ENCODE assay signal across 21 cellular contexts in the genomic region with DNA sequence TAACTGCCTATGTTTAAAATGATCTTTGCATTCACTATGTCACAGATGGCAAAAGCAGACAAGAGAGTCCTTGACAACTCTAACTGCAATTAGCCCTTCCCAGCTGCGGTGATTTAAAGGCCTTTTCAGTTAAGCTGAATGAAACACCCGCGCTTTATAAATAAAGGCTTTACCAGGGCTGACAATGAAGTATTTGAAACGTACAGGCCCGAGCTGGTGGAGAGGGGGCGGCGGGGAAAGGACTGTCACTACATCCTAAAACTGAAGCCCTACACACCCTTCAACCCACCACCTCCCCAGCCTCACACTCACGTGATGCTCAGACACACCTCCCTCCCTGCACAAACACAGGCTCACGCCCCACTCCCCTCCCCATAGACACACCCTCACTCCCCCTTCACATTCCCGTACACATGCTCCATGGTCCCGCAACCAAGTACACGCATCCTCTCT. TPM values are rescaled to one million over a fixed set of nuclear protein-coding genes. Genes with fewer than 3 reads are reported as not detected.
A peak's percentile ranks its signal among the peaks of the same experiment; 100 is the strongest.
DNase-seq lines count a peak whose midpoint lies in the region; ATAC-seq lines count a peak whose summit lies in the region.
"Had no signal": no experiment of that assay in that cellular context is flagged by ENCODE, and none has a peak within 500 bp of the region (broad histone marks: within the 10 kb centered on the region; RNA-seq: fewer than 3 reads in every experiment).

No MANE protein-coding gene starts in this region.

- H3K27me3 Mint-ChIP-seq in activated CD4-positive, alpha-beta memory T cell treated with anti-CD3 and anti-CD28 coated beads, Interleukin-2, amount 10 ng/mL, durations not matched to agents 7 days and 5 days: no peaks in the 10 kb centered on the region

- no peak overlapping the region for H3K27ac Mint-ChIP-seq in activated CD4-positive, alpha-beta memory T cell treated with anti-CD3 and anti-CD28 coated beads, Interleukin-2, amount 10 ng/mL, durations not matched to agents 7 days and 5 days
- H3K27ac Mint-ChIP-seq: activated CD8-positive, alpha-beta T cell treated with anti-CD3 and anti-CD28 coated beads, Interleukin-2, amount 10 ng/mL, durations not matched to agents 7 days and 5 days; activated naive CD8-positive, alpha-beta T cell treated with anti-CD3 and anti-CD28 coated beads, Interleukin-2, amount 50 U/mL, for 24 hours; activated T-helper 1 cell treated with anti-CD3 and anti-CD28 coated beads, Interleukin-12 subunit alpha, Interleukin-12 subunit beta, Interleukin-2, Interleukin-4 antibody, amounts not matched to agents 30 ng/mL and 10 ng/mL and 1 ng/mL, durations not matched to agents 14 hours and 24 hours and 36 hours; CD14-positive monocyte; effector memory CD8-positive, alpha-beta T cell; naive thymus-derived CD4-positive, alpha-beta T cell had no signal

- no peaks in the 10 kb centered on the region for H3K36me3 Mint-ChIP-seq in activated CD4-positive, alpha-beta memory T cell treated with anti-CD3 and anti-CD28 coated beads, Interleukin-2, amount 10 ng/mL, durations not matched to agents 7 days and 5 days (ENCODE audit: low read depth)
- H3K36me3 Mint-ChIP-seq: CD14-positive monocyte; naive thymus-derived CD4-positive, alpha-beta T cell had no signal

- no peak overlapping the region for H3K4me3 Mint-ChIP-seq in activated CD4-positive, alpha-beta memory T cell treated with anti-CD3 and anti-CD28 coated beads, Interleukin-2, amount 10 ng/mL, durations not matched to agents 7 days and 5 days
- H3K4me3 Mint-ChIP-seq: activated CD8-positive, alpha-beta T cell treated with anti-CD3 and anti-CD28 coated beads, Interleukin-2, amount 10 ng/mL, durations not matched to agents 7 days and 5 days; activated naive CD8-positive, alpha-beta T cell treated with anti-CD3 and anti-CD28 coated beads, Interleukin-2, amount 50 U/mL, for 24 hours; activated T-helper 1 cell treated with anti-CD3 and anti-CD28 coated beads, Interleukin-12 subunit alpha, Interleukin-12 subunit beta, Interleukin-2, Interleukin-4 antibody, amounts not matched to agents 30 ng/mL and 10 ng/mL and 1 ng/mL, durations not matched to agents 14 hours and 24 hours and 36 hours; CD14-positive monocyte; effector memory CD8-positive, alpha-beta T cell; naive thymus-derived CD4-positive, alpha-beta T cell had no signal

- no peaks in the 10 kb centered on the region for H3K4me1 Mint-ChIP-seq in activated CD4-positive, alpha-beta memory T cell treated with anti-CD3 and anti-CD28 coated beads, Interleukin-2, amount 10 ng/mL, durations not matched to agents 7 days and 5 days
- H3K4me1 Mint-ChIP-seq: activated naive CD8-positive, alpha-beta T cell treated with anti-CD3 and anti-CD28 coated beads, Interleukin-2, amount 50 U/mL, for 24 hours; CD14-positive monocyte had no signal

- ATAC-seq in GM21717 (IDR thresholded peaks at IDR 0.05; ENCODE audit: unreplicated experiment): no peak
- no peak for ATAC-seq in stimulated activated naive CD8-positive, alpha-beta T cell treated with anti-CD3 and anti-CD28 coated beads, Interleukin-15, Interleukin-2, amounts not matched to agents 100 U/mL and 50 U/mL, for 24 hours
- ATAC-seq: activated CD8-positive, alpha-beta T cell treated with anti-CD3 and anti-CD28 coated beads, Interleukin-2, amount 10 ng/mL, durations not matched to agents 7 days and 5 days; activated naive CD8-positive, alpha-beta T cell treated with anti-CD3 and anti-CD28 coated beads, Interleukin-2, amount 50 U/mL, for 24 hours; effector memory CD8-positive, alpha-beta T cell; naive thymus-derived CD4-positive, alpha-beta T cell had no signal

- CTCF ChIA-PET in activated CD4-positive, alpha-beta memory T cell treated with anti-CD3 and anti-CD28 coated beads, Interleukin-2, amount 10 ng/mL, durations not matched to agents 7 days and 5 days (lab: Charles Lee): interaction anchor here (0.8 kb wide), 1 partner anchor 379 kb away, joined by 3 read pairs; no protein-coding TSS in a partner anchor

- POLR2A ChIA-PET in activated CD4-positive, alpha-beta memory T cell treated with anti-CD3 and anti-CD28 coated beads, Interleukin-2, amount 10 ng/mL, durations not matched to agents 7 days and 5 days (lab: Charles Lee): no interaction called here

- H3K9me3 Mint-ChIP-seq in activated CD4-positive, alpha-beta memory T cell treated with anti-CD3 and anti-CD28 coated beads, Interleukin-2, amount 10 ng/mL, durations not matched to agents 7 days and 5 days: no peaks in the 10 kb centered on the region
- H3K9me3 Mint-ChIP-seq: activated naive CD8-positive, alpha-beta T cell treated with anti-CD3 and anti-CD28 coated beads, Interleukin-2, amount 50 U/mL, for 24 hours; activated T-helper 1 cell treated with anti-CD3 and anti-CD28 coated beads, Interleukin-12 subunit alpha, Interleukin-12 subunit beta, Interleukin-2, Interleukin-4 antibody, amounts not matched to agents 30 ng/mL and 10 ng/mL and 1 ng/mL, durations not matched to agents 14 hours and 24 hours and 36 hours; CD14-positive monocyte; effector memory CD8-positive, alpha-beta T cell had no signal

- DNase-seq in NCI-H146 (lab: John Stamatoyannopoulos, UW) (peak; percentile 6), NCI-H146 treated with DMSO at 0.1 percent for 48 hours (lab: John Stamatoyannopoulos, UW; ENCODE audit: unreplicated experiment) (no peak), NCI-H2227 treated with DMSO at 0.1 percent for 48 hours (lab: John Stamatoyannopoulos, UW) (peak; percentile 60), hypothalamus (lab: John Stamatoyannopoulos, UW) (peak in 27 of 51 donors; percentile 12 to 68 (median 37)), superior temporal gyrus (ENCODE audit: extremely low spot score) (peak; percentile 68)
- no peak for DNase-seq in activated CD4-positive, alpha-beta memory T cell treated with anti-CD3 and anti-CD28 coated beads, Interleukin-2, amount 10 ng/mL, durations not matched to agents 7 days and 5 days
- no peak for DNase-seq in stimulated activated naive CD8-positive, alpha-beta T cell treated with anti-CD3 and anti-CD28 coated beads, Interleukin-15, Interleukin-2, amounts not matched to agents 100 U/mL and 50 U/mL, for 24 hours
- DNase-seq: activated CD8-positive, alpha-beta T cell treated with anti-CD3 and anti-CD28 coated beads, Interleukin-2, amount 10 ng/mL, durations not matched to agents 7 days and 5 days; activated naive CD8-positive, alpha-beta T cell treated with anti-CD3 and anti-CD28 coated beads, Interleukin-2, amount 50 U/mL, for 24 hours; effector memory CD8-positive, alpha-beta T cell; naive thymus-derived CD4-positive, alpha-beta T cell; NCI-H226; Peyer's patch; SW 1271; WERI-Rb-1 had no signal

RNA-seq across cellular contexts. Expression of gene GRIK3, which starts 45.5 kb away (rescaled TPM):
- total RNA-seq in activated CD4-positive, alpha-beta memory T cell treated with anti-CD3 and anti-CD28 coated beads, Interleukin-2, amount 10 ng/mL, durations not matched to agents 7 days and 5 days: not detected
- total RNA-seq: activated CD8-positive, alpha-beta T cell treated with anti-CD3 and anti-CD28 coated beads, Interleukin-2, amount 10 ng/mL, durations not matched to agents 7 days and 5 days; activated T-helper 1 cell treated with anti-CD3 and anti-CD28 coated beads, Interleukin-12 subunit alpha, Interleukin-12 subunit beta, Interleukin-2, Interleukin-4 antibody, amounts not matched to agents 30 ng/mL and 10 ng/mL and 1 ng/mL, durations not matched to agents 14 hours and 24 hours and 36 hours; HT-29; LHCN-M2; naive thymus-derived CD4-positive, alpha-beta T cell; renal cortical epithelial cell had no signal

Comparison
In these comparisons a context has a peak if more than half of its experiments do, and no peak if none do; other contexts are left out.
1. DNase-seq: peak in NCI-H146 (single experiment), NCI-H2227 treated with DMSO at 0.1 percent for 48 hours (single experiment), hypothalamus (27 of 51) and superior temporal gyrus (single experiment); none in NCI-H146 treated with DMSO at 0.1 percent for 48 hours (single experiment), activated CD4-positive, alpha-beta memory T cell treated with anti-CD3 and anti-CD28 coated beads, Interleukin-2, amount 10 ng/mL, durations not matched to agents 7 days and 5 days (single experiment) and stimulated activated naive CD8-positive, alpha-beta T cell treated with anti-CD3 and anti-CD28 coated beads, Interleukin-15, Interleukin-2, amounts not matched to agents 100 U/mL and 50 U/mL, for 24 hours (single experiment).